In genomic region chr15:86558678-86559077, GRCh38 we compare ENCODE assay signal across 2 cellular contexts.
TF ChIP-seq lines count a peak whose summit lies in the region.

No MANE protein-coding gene starts in this region.

TF ChIP-seq in HEK293, 187 proteins besides CTCF, POLR2A, EP300 and RAD21 (continued from another document):
- TF ChIP-seq ZNF202 (tag by site-specific recombination; IDR thresholded peaks at IDR 0.05; ENCODE audit: borderline replicate concordance) = no peak

TF ChIP-seq in GM12891, 5 proteins besides CTCF, POLR2A, EP300 and RAD21 (continued from another document):
- TF ChIP-seq PAX5 (IDR thresholded peaks at IDR 0.05; ENCODE audit: insufficient read depth, low read length, severe bottlenecking) (no peak), TAF1 (IDR thresholded peaks at IDR 0.05; ENCODE audit: low read depth, low read length) (no peak)
